15 cellular contexts compared by ENCODE assay signal in the genomic region with DNA sequence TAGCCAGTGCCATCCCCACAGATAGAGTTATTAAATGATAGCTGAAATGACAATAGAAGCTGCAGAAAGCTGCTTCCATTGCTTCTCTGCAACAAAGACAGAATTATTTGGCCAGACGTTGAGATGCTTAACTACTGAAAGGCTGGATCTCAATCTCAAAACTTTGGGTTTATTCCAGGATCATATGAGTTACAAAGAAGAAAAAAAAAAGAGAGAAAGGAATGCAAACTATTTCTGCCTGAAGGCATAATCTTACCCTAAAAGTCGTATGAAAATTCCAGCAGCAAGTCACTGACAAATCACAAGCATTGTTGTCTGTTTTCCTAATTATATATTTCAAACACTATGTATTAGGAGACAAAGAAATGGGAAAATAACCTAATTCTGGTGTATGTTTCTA. TPM values are rescaled to one million over a fixed set of nuclear protein-coding genes. Genes with fewer than 3 reads are reported as not detected.
DNase-seq lines count a peak whose midpoint lies in the region; ATAC-seq, FAIRE-seq and TF ChIP-seq lines count a peak whose summit lies in the region.
"Had no signal": no experiment of that assay in that cellular context is flagged by ENCODE, and none has a peak within 500 bp of the region (broad histone marks: within the 10 kb centered on the region; RNA-seq: fewer than 3 reads in every experiment).

No MANE protein-coding gene starts in this region.

- peak; percentile 99 for FAIRE-seq in TTC549 (lab: Jason Lieb, UNC)

- no peak overlapping the region for H3K27ac Mint-ChIP-seq in stimulated activated naive CD8-positive, alpha-beta T cell treated with anti-CD3 and anti-CD28 coated beads, Interleukin-15, amount 100 ng/mL, for 72 hours
- H3K27ac Mint-ChIP-seq in activated naive CD4-positive, alpha-beta T cell treated with anti-CD3 and anti-CD28 coated beads for 36 hours = no peak overlapping the region
- H3K27ac Mint-ChIP-seq: neural progenitor cell, T-cell had no signal

- intact Hi-C loops in activated naive CD4-positive, alpha-beta T cell treated with anti-CD3 and anti-CD28 coated beads for 36 hours (cut with micrococcal nuclease) = no loop called here

- H3K36me3 Mint-ChIP-seq in activated naive CD4-positive, alpha-beta T cell treated with anti-CD3 and anti-CD28 coated beads for 36 hours (ENCODE audit: low read depth) = no peaks in the 10 kb centered on the region
- H3K36me3 Mint-ChIP-seq: neural progenitor cell, T-cell had no signal

- DNase-seq in GM04504 (ENCODE audit: low read depth) (peak; percentile 39), fibroblast of villous mesenchyme (ENCODE audit: low read depth) (peak; percentile 46), superior temporal gyrus (ENCODE audit: extremely low spot score) (peak; percentile 7), NCI-H2171 treated with DMSO at 0.1 percent for 48 hours (lab: John Stamatoyannopoulos, UW) (no peak)
- DNase-seq in stimulated activated naive CD8-positive, alpha-beta T cell treated with anti-CD3 and anti-CD28 coated beads, Interleukin-15, amount 100 ng/mL, for 72 hours = no peak
- DNase-seq in activated naive CD4-positive, alpha-beta T cell treated with anti-CD3 and anti-CD28 coated beads for 36 hours = no peak
- DNase-seq: activated CD4-positive, alpha-beta T cell treated with anti-CD3 and anti-CD28 coated beads for 1 hour; activated T-cell treated with anti-CD3 and anti-CD28 coated beads, Interleukin-2, amount 50 U/mL, for 1 hour; effector CD8-positive, alpha-beta T cell; heart right ventricle; MM.1S; NCI-H2171; T-cell had no signal

- H3K4me1 Mint-ChIP-seq in stimulated activated naive CD8-positive, alpha-beta T cell treated with anti-CD3 and anti-CD28 coated beads, Interleukin-15, amount 100 ng/mL, for 72 hours = no peaks in the 10 kb centered on the region
- H3K4me1 Mint-ChIP-seq in activated naive CD4-positive, alpha-beta T cell treated with anti-CD3 and anti-CD28 coated beads for 36 hours (ENCODE audit: low read depth) = no peaks in the 10 kb centered on the region
- H3K4me1 Mint-ChIP-seq: T-cell had no signal

- no peak overlapping the region for H3K4me3 ChIP-seq in fibroblast of villous mesenchyme (ENCODE audit: low read depth, low read length)
- H3K4me3 ChIP-seq: heart right ventricle, neural progenitor cell had no signal

- CTCF ChIA-PET in activated naive CD4-positive, alpha-beta T cell treated with anti-CD3 and anti-CD28 coated beads for 36 hours (lab: Charles Lee) = no interaction called here

- no peak for ATAC-seq in stimulated activated naive CD8-positive, alpha-beta T cell treated with anti-CD3 and anti-CD28 coated beads, Interleukin-15, amount 100 ng/mL, for 72 hours
- ATAC-seq: heart right ventricle, T-cell had no signal

- H3K4me3 Mint-ChIP-seq in stimulated activated naive CD8-positive, alpha-beta T cell treated with anti-CD3 and anti-CD28 coated beads, Interleukin-15, amount 100 ng/mL, for 72 hours = no peak overlapping the region
- no peak overlapping the region for H3K4me3 Mint-ChIP-seq in activated naive CD4-positive, alpha-beta T cell treated with anti-CD3 and anti-CD28 coated beads for 36 hours
- H3K4me3 Mint-ChIP-seq: neural progenitor cell, T-cell had no signal

- H3K27me3 Mint-ChIP-seq in stimulated activated naive CD8-positive, alpha-beta T cell treated with anti-CD3 and anti-CD28 coated beads, Interleukin-15, amount 100 ng/mL, for 72 hours = no peaks in the 10 kb centered on the region
- no peaks in the 10 kb centered on the region for H3K27me3 Mint-ChIP-seq in activated naive CD4-positive, alpha-beta T cell treated with anti-CD3 and anti-CD28 coated beads for 36 hours (ENCODE audit: low read depth)
- H3K27me3 Mint-ChIP-seq: T-cell had no signal

- peaks cover 15 to 18% of the 10 kb centered on the region in 2 donors for H3K9me3 Mint-ChIP-seq in stimulated activated naive CD8-positive, alpha-beta T cell treated with anti-CD3 and anti-CD28 coated beads, Interleukin-15, amount 100 ng/mL, for 72 hours
- H3K9me3 Mint-ChIP-seq in activated naive CD4-positive, alpha-beta T cell treated with anti-CD3 and anti-CD28 coated beads for 36 hours = peaks cover 7% of the 10 kb centered on the region
- H3K9me3 Mint-ChIP-seq: neural progenitor cell had no signal

- no peak for TF ChIP-seq CTCF in fibroblast of villous mesenchyme (IDR thresholded peaks at IDR 0.05; ENCODE audit: insufficient read depth, low read depth, low read length)

RNA-seq across cellular contexts. Expression of a gene that starts 12.8 kb away (rescaled TPM):
- total RNA-seq in fibroblast of villous mesenchyme = 0.43 and 2.9 TPM in 2 replicates
- not detected for total RNA-seq in activated naive CD4-positive, alpha-beta T cell treated with anti-CD3 and anti-CD28 coated beads for 36 hours
- total RNA-seq: T-cell had no signal

Comparison
In these comparisons a context has a peak if more than half of its experiments do, and no peak if none do; other contexts are left out.
1. DNase-seq: peak in GM04504 (single experiment), fibroblast of villous mesenchyme (single experiment) and superior temporal gyrus (single experiment); none in stimulated activated naive CD8-positive, alpha-beta T cell treated with anti-CD3 and anti-CD28 coated beads, Interleukin-15, amount 100 ng/mL, for 72 hours (0 of 2), activated naive CD4-positive, alpha-beta T cell treated with anti-CD3 and anti-CD28 coated beads for 36 hours (single experiment) and NCI-H2171 treated with DMSO at 0.1 percent for 48 hours (single experiment).